In genomic region chr3:74479915-74480314, GRCh38 we compare ENCODE assay signal across 16 cellular contexts.
DNase-seq lines count a peak whose midpoint lies in the region; ATAC-seq and TF ChIP-seq lines count a peak whose summit lies in the region.
"Had no signal": no experiment of that assay in that cellular context is flagged by ENCODE, and none has a peak within 500 bp of the region (broad histone marks: within the 10 kb centered on the region; RNA-seq: fewer than 3 reads in every experiment).

No MANE protein-coding gene starts in this region.

- no peak for DNase-seq in mucosa of descending colon
- no peak for DNase-seq in medulla oblongata (ENCODE audit: extremely low spot score)
- DNase-seq in SKM-1 treated with dmso at 0.1 percent for 144 hours (lab: John Stamatoyannopoulos, UW; ENCODE audit: unreplicated experiment) = no peak
- DNase-seq: 8988T; ACHN; BE2C; C1 segment of cervical spinal cord; CD4-positive, alpha-beta memory T cell; CD4-positive, CD25-positive, alpha-beta regulatory T cell; CD8-positive, alpha-beta memory T cell; COR-L47; DMS79 treated with DMSO at 0.1 percent for 48 hours; GF-D8 had no signal

- TF ChIP-seq CTCF in 22Rv1 (IDR thresholded peaks at IDR 0.05) (no peak), VCaP (conservative IDR thresholded peaks at IDR 0.05) (no peak), mucosa of descending colon (IDR thresholded peaks at IDR 0.05) (no peak)

- intact Hi-C loops in mucosa of descending colon (cut with DNase I, micrococcal nuclease) = no loop called here

- H3K27ac ChIP-seq in 22Rv1 (peak overlapping the region; percentile 51), VCaP (peak overlapping the region; percentile 59)
- H3K27ac ChIP-seq: BLaER1 had no signal

- H3K9me3 ChIP-seq in mucosa of descending colon = no peaks in the 10 kb centered on the region
- H3K9me3 ChIP-seq: BE2C, BLaER1 had no signal

- ATAC-seq in mucosa of descending colon = peak; percentile 43

- no peak overlapping the region for H3K4me3 ChIP-seq in mucosa of descending colon
- H3K4me3 ChIP-seq: BLaER1 had no signal

- no peaks in the 10 kb centered on the region for H3K4me1 ChIP-seq in mucosa of descending colon (ENCODE audit: low read depth)
- H3K4me1 ChIP-seq: BE2C, BLaER1 had no signal

- no peaks in the 10 kb centered on the region for H3K36me3 ChIP-seq in mucosa of descending colon (ENCODE audit: low read depth)
- H3K36me3 ChIP-seq: BE2C, BLaER1 had no signal
